Comparison of ENCODE assay signal across 8 cellular contexts in the genomic region with DNA sequence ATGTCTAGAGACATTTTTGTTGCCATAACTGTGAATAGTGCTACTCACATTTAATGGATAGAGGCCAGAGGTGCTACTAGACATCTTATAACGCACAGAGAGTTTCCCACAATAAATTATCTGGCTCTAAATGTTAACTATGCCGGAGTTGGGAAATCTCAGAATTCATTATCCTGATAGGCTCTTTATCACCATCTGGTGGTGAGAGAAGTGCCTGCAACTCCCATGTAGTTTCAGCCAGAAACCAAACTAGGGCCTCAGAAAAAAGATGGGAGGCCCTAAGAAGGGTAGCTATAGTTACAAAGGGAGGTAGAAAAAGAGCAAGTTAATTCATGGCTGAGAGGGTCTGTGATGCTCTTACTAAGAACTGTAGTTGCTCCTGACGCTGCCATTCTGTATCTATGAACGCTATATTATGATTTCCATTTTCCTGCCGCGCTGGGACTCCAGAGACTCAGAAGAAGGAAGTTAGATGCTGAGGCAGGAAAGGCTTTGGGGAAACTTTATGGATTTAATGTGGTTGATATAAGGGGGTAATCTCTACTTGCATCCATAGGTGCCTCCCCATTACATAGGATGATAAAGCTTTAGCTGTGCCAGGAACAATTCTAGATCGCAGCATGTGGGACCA. TPM values are rescaled to one million over a fixed set of nuclear protein-coding genes. Genes with fewer than 3 reads are reported as not detected.
DNase-seq lines count a peak whose midpoint lies in the region; ATAC-seq, FAIRE-seq and TF ChIP-seq lines count a peak whose summit lies in the region.

No MANE protein-coding gene starts in this region.

- H3K9me1 ChIP-seq in K562 (ENCODE audit: control insufficient read depth, insufficient read depth, low read length), result no peaks in the 10 kb centered on the region

- ATAC-seq in HG03432 (IDR thresholded peaks at IDR 0.05; ENCODE audit: unreplicated experiment) (peak; percentile 50), RWPE2 (ENCODE audit: low read depth) (peak; percentile 49; the same call in 1 of the 3 replicates), K562 (peak; percentile 78), GM19035 (IDR thresholded peaks at IDR 0.05; ENCODE audit: unreplicated experiment) (no peak)

- in situ Hi-C loops in K562 (cut with MboI), result loop anchor here (10.0 kb wide), 1 partner anchor 321 kb away; no protein-coding TSS in a partner anchor

- peak; percentile 81 to 89 for TF ChIP-seq RAD21 in K562 (CRISPR knock-in tag; conservative IDR thresholded peaks at IDR 0.05 in 1 of 2, IDR thresholded peaks at IDR 0.05 in 1 of 2)

- no peak for TF ChIP-seq EP300 in K562 (IDR thresholded peaks at IDR 0.05; ENCODE audit: low read length)

- POLR2A ChIA-PET in K562 (lab: Yijun Ruan, JAX), result interaction anchor here (1.0 kb wide), 1 partner anchor 232 kb away, joined by 3 read pairs; a partner anchor contains a TSS

- no peak overlapping the region for H3K4me3 ChIP-seq in RWPE2 (ENCODE audit: severe bottlenecking)
- H3K4me3 ChIP-seq in K562, result no peak overlapping the region
- no peak overlapping the region for H3K4me3 ChIP-seq in iPS DF 6.9 (ENCODE audit: low read length)

- intact Hi-C loops in K562 (cut with micrococcal nuclease), result loop anchor here (1.0 kb wide), 1 partner anchor 175 kb away; no protein-coding TSS in a partner anchor

- no peaks in the 10 kb centered on the region for H3K79me2 ChIP-seq in K562 (ENCODE audit: control insufficient read depth, insufficient read depth, low read length)

- no peaks in the 10 kb centered on the region for H3K27me3 ChIP-seq in RWPE2 (ENCODE audit: insufficient read depth, poor library complexity, severe bottlenecking)
- H3K27me3 ChIP-seq in K562 (ENCODE audit: control insufficient read depth in 2 of 2, insufficient read depth in 2 of 2, low read length in 2 of 2), result no peaks in the 10 kb centered on the region
- no peaks in the 10 kb centered on the region for H3K27me3 ChIP-seq in iPS DF 6.9 (ENCODE audit: control insufficient read depth, insufficient read depth, low read length)

- H4K20me1 ChIP-seq in K562 (replicated peaks; ENCODE audit: control insufficient read depth, insufficient read depth, low read length), result no peaks in the 10 kb centered on the region

- H3K4me2 ChIP-seq in K562 (ENCODE audit: insufficient read depth, low read length), result no peak overlapping the region

- H3K27ac ChIP-seq in RWPE2 (ENCODE audit: poor library complexity, severe bottlenecking) (no peak overlapping the region), K562 (ENCODE audit: extremely low read depth, low read depth, low read length) (no peak overlapping the region), iPS DF 6.9 (ENCODE audit: low read length) (no peak overlapping the region)

- peak; percentile 90 for TF ChIP-seq CTCF in RWPE2 (IDR thresholded peaks at IDR 0.05; ENCODE audit: poor library complexity, severe bottlenecking)
- TF ChIP-seq CTCF in K562 (IDR thresholded peaks at IDR 0.05 in 2 of 3, conservative IDR thresholded peaks at IDR 0.05 in 1 of 3; ENCODE audit: insufficient read depth in 2 of 3, low read depth in 1 of 3, low read length in 3 of 3), result peak; percentile 81 to 89 (median 81)

- BruUV-seq in K562 (replicated peaks; lab: Mats Ljungman, UMichigan), result no TSS peak

- H3K9me3 ChIP-seq in RWPE2 (ENCODE audit: severe bottlenecking), result no peaks in the 10 kb centered on the region
- H3K9me3 ChIP-seq in K562 (replicated peaks; ENCODE audit: control insufficient read depth, insufficient read depth, low read depth, low read length), result no peaks in the 10 kb centered on the region
- H3K9me3 ChIP-seq in iPS DF 6.9 (ENCODE audit: control insufficient read depth, insufficient read depth, low read length), result no peaks in the 10 kb centered on the region

- H3K4me1 ChIP-seq in RWPE2 (ENCODE audit: insufficient read depth, poor library complexity, severe bottlenecking) (no peaks in the 10 kb centered on the region), K562 (replicated peaks in 1 of 2; ENCODE audit: control insufficient read depth in 2 of 2, insufficient read depth in 2 of 2, low read length in 2 of 2) (no peaks in the 10 kb centered on the region), iPS DF 6.9 (ENCODE audit: control insufficient read depth, insufficient read depth, low read length) (no peaks in the 10 kb centered on the region)

- H3K36me3 ChIP-seq in RWPE2 (ENCODE audit: low read depth), result no peaks in the 10 kb centered on the region
- no peaks in the 10 kb centered on the region for H3K36me3 ChIP-seq in K562 (ENCODE audit: control insufficient read depth, insufficient read depth, low read length)
- H3K36me3 ChIP-seq in iPS DF 6.9 (ENCODE audit: control insufficient read depth, insufficient read depth, low read length), result no peaks in the 10 kb centered on the region

- TF ChIP-seq POLR2A in K562 (conservative IDR thresholded peaks at IDR 0.05), result no peak

- DNase-seq in activated gamma-delta T cell treated with Interleukin-2 at 50 U/mL for 16 hours (peak; percentile 21), activated gamma-delta T cell (lab: John Stamatoyannopoulos, UW) (no peak), RWPE2 (ENCODE audit: low spot score) (no peak), K562 (ENCODE audit: extremely low read depth in 1 of 4, low spot score in 3 of 4) (peak; percentile 54 to 64 (median 58)), iPS DF 6.9 (ENCODE audit: low read depth, low spot score) (peak; percentile 16)
- DNase-seq in stimulated activated CD4-positive, alpha-beta T cell treated with anti-CD3 and anti-CD28 coated beads, Interleukin-15, amount 100 ng/mL, for 24 hours, result peak; percentile 59

- WGBS in K562 (ENCODE audit: insufficient coverage, low coverage, missing lambda C conversion rate), result 58% methylated on average over 7 of the region's 7 CpGs
- WGBS in iPS DF 6.9 (ENCODE audit: insufficient coverage, insufficient read length), result no CpG with 5 or more reads among the region's 7 CpGs

- peak; percentile 87 for FAIRE-seq in K562 (lab: Jason Lieb, UNC)

- H2AFZ ChIP-seq in K562 (ENCODE audit: low read depth, low read length), result no peak overlapping the region

- CTCF ChIA-PET in K562 (lab: Yijun Ruan, JAX; ENCODE audit: low intra/inter-chr PET ratio), result interaction anchor here (0.7 to 2.4 kb wide), 6 partner anchors 33 to 327 kb away, joined by 3 to 13 read pairs (median 6); no protein-coding TSS in a partner anchor

- no peak overlapping the region for H3K9ac ChIP-seq in K562 (ENCODE audit: insufficient read depth in 1 of 2, low read depth in 2 of 2, low read length in 2 of 2)

TF ChIP-seq in K562, 482 proteins besides CTCF, POLR2A, EP300 and RAD21 (continues in another document):
- TF ChIP-seq RCOR1 (IDR thresholded peaks at IDR 0.05; ENCODE audit: borderline replicate concordance in 1 of 2, low read depth in 2 of 2, low read length in 2 of 2) (peak in 1 of 2 experiments; percentile 76; a peak in 3 of 4 replicates), ARID2 (IDR thresholded peaks at IDR 0.05) (0 out of 2 replicates have a peak, but pooled peaks have one; percentile 18), SMARCA5 (IDR thresholded peaks at IDR 0.05) (no peak), FOXA1 (IDR thresholded peaks at IDR 0.05; ENCODE audit: borderline replicate concordance) (no peak), ZC3H8 (IDR thresholded peaks at IDR 0.05) (no peak), ZNF785 (CRISPR knock-in tag; IDR thresholded peaks at IDR 0.05) (no peak), ZNF316 (IDR thresholded peaks at IDR 0.05) (no peak), BHLHE40 (IDR thresholded peaks at IDR 0.05; ENCODE audit: low read length) (0 out of 2 replicates have a peak, but pooled peaks have one; percentile 5), TBL1XR1 (IDR thresholded peaks at IDR 0.05; ENCODE audit: low read length in 2 of 2) (peak in 1 of 2 experiments; percentile 18; a peak in 1 of 4 replicates), CEBPG (CRISPR knock-in tag; IDR thresholded peaks at IDR 0.05) (no peak), CEBPG (tag; conservative IDR thresholded peaks at IDR 0.05 in 1 of 2, IDR thresholded peaks at IDR 0.05 in 1 of 2) (peak; percentile 70 to 86; a peak in 3 of 4 replicates)

RNA-seq across cellular contexts. Expression of a gene that starts 22.9 kb away (rescaled TPM):
- total RNA-seq in K562 (2011; cell fraction: chromatin; rRNA removed; ENCODE audit: low replicate concordance), result 45.9 and 72.8 TPM in 2 replicates
- 87.9 and 89.6 TPM in 2 replicates for total RNA-seq in K562 (2011; cell fraction: nucleolus; rRNA removed)
- total RNA-seq in K562 (2011; cell fraction: nucleoplasm; rRNA removed), result 65.0 and 77.8 TPM in 2 replicates
- total RNA-seq in K562 (2014; rRNA removed) (33.9 and 46.1 TPM in 2 replicates), K562 (2014; rRNA removed; fragmentation: Illumina TruSeq; extraction: Trizol) (27.6 and 36.7 TPM in 2 replicates), K562 (2015; rRNA removed; fragmentation: Illumina TruSeq; extraction: Trizol) (43.3 and 47.4 TPM in 2 replicates), K562 (2021) (46.2 and 52.6 TPM in 2 replicates)
- polyA plus RNA-seq in K562 (2011; rRNA removed) (57.5 and 66.5 TPM in 2 replicates), K562 (2014; fragmentation: Illumina TruSeq; extraction: Trizol) (37.7 and 48.6 TPM in 2 replicates), K562 (2014; fragmentation: Nextera tagmentation; extraction: Ambion mirVana) (10 to 100 TPM; 78.9 to 81.6 TPM), K562 (2014; rRNA removed) (43.9 and 48.0 TPM in 2 replicates)
- 43.7 and 49.1 TPM in 2 replicates for polyA plus RNA-seq in K562 (2011; cell fraction: cytosol; rRNA removed)
- polyA plus RNA-seq in K562 (2011; cell fraction: nucleus; rRNA removed), result 68.1 and 73.5 TPM in 2 replicates
- 34.5 and 47.6 TPM in 2 replicates for polyA plus RNA-seq in K562 (2012)
- 40.5 and 44.5 TPM in 2 replicates for polyA minus RNA-seq in K562 (2011; rRNA and poly(A)+ RNA removed)
- polyA minus RNA-seq in K562 (2011; cell fraction: cytosol; rRNA and poly(A)+ RNA removed), result 40.1 and 41.0 TPM in 2 replicates
- polyA minus RNA-seq in K562 (2011; cell fraction: nucleus; rRNA and poly(A)+ RNA removed), result 50.9 and 92.0 TPM in 2 replicates

RNA-seq across cellular contexts. Expression of a gene that starts 50.4 kb away (rescaled TPM):
- total RNA-seq in K562 (2011; cell fraction: chromatin; rRNA removed; ENCODE audit: low replicate concordance), result 0.79 and 2.3 TPM in 2 replicates
- total RNA-seq in K562 (2011; cell fraction: nucleolus; rRNA removed), result 1.4 and 1.5 TPM in 2 replicates
- 0.81 and 0.92 TPM in 2 replicates for total RNA-seq in K562 (2011; cell fraction: nucleoplasm; rRNA removed)
- total RNA-seq in K562 (2014; rRNA removed), result 0.09 and 0.20 TPM in 2 replicates
- 0.04 and 0.06 TPM in 2 replicates for total RNA-seq in K562 (2014; rRNA removed; fragmentation: Illumina TruSeq; extraction: Trizol)
- total RNA-seq in K562 (2015; rRNA removed; fragmentation: Illumina TruSeq; extraction: Trizol), result 0.14 and 0.19 TPM in 2 replicates
- total RNA-seq in K562 (2021), result 0.45 and 0.49 TPM in 2 replicates
- polyA plus RNA-seq in K562 (2011; rRNA removed), result 0.08 and 0.23 TPM in 2 replicates
- 0.12 and 0.16 TPM in 2 replicates for polyA plus RNA-seq in K562 (2011; cell fraction: cytosol; rRNA removed)
- 0.74 and 1.4 TPM in 2 replicates for polyA plus RNA-seq in K562 (2011; cell fraction: nucleus; rRNA removed)
- 0.27 and 0.53 TPM in 2 replicates for polyA plus RNA-seq in K562 (2012)
- polyA plus RNA-seq in K562 (2014; fragmentation: Illumina TruSeq; extraction: Trizol), result 0.17 and 0.18 TPM in 2 replicates
- not detected for polyA plus RNA-seq in K562 (2014; fragmentation: Nextera tagmentation; extraction: Ambion mirVana)
- polyA plus RNA-seq in K562 (2014; rRNA removed), result under 0.01 and 0.19 TPM in 2 replicates
- 0.18 and 0.21 TPM in 2 replicates for polyA minus RNA-seq in K562 (2011; rRNA and poly(A)+ RNA removed)
- polyA minus RNA-seq in K562 (2011; cell fraction: cytosol; rRNA and poly(A)+ RNA removed), result 0.48 and 0.91 TPM in 2 replicates
- polyA minus RNA-seq in K562 (2011; cell fraction: nucleus; rRNA and poly(A)+ RNA removed), result 0.54 and 0.78 TPM in 2 replicates

Comparison
In these comparisons a context has a peak if more than half of its experiments do, and no peak if none do; other contexts are left out.
1. DNase-seq: peak in activated gamma-delta T cell treated with Interleukin-2 at 50 U/mL for 16 hours (single experiment), K562 (4 of 4), iPS DF 6.9 (single experiment) and stimulated activated CD4-positive, alpha-beta T cell treated with anti-CD3 and anti-CD28 coated beads, Interleukin-15, amount 100 ng/mL, for 24 hours (single experiment); none in activated gamma-delta T cell (single experiment) and RWPE2 (single experiment).